Comparison of ENCODE assay signal across 13 cellular contexts in the genomic region with DNA sequence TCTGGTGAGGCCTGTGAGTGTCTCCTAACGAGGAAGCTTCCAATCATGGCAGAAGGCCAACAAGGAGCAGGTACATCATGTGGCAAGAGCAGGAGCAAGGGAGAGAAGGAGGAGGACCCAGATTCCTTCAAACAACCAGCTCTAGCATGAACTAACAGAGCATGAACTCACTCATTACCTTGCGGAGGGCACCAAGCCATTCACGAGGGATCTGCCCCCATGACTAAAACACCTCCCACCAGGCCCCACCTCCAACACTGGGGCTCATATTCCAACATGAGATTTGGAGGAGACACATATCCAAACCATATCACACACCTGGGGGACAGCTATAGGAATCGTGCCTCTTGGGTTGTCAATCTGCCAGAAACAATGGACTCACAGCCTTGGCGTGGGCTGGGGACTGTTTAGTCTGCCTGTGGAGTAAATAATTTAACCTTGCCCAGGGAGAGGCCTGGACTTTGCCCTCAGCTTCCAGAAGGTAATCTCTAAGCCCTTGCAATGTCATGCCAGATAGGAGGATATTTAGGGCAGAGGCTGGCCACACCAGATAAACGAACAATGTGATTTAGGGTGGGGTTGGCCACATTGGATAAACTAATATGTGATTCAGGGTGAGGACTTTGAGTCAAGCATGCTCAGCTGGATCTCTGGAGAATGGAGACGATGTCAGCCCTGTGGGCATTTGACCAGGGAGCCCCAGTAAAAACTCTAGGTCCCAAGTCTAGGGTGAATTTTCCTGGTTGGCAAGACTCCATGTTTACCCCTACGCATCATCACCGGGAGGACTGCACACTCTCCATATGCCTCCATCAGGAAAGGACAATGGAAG.
DNase-seq lines count a peak whose midpoint lies in the region; ATAC-seq and TF ChIP-seq lines count a peak whose summit lies in the region.
"Had no signal": no experiment of that assay in that cellular context is flagged by ENCODE, and none has a peak within 500 bp of the region (broad histone marks: within the 10 kb centered on the region; RNA-seq: fewer than 3 reads in every experiment).

No MANE protein-coding gene starts in this region.

- no peak for ATAC-seq in GM18517 (IDR thresholded peaks at IDR 0.05; ENCODE audit: unreplicated experiment)
- ATAC-seq in GM21825 (IDR thresholded peaks at IDR 0.05; ENCODE audit: unreplicated experiment) = no peak

- TF ChIP-seq CTCF in epithelial cell of esophagus (IDR thresholded peaks at IDR 0.05; ENCODE audit: insufficient read depth, low read depth, low read length, missing control alignments) = no peak

- no peaks in the 10 kb centered on the region for H3K27me3 ChIP-seq in mucosa of stomach (ENCODE audit: control insufficient read depth, insufficient read depth, low read length)
- H3K27me3 ChIP-seq: BLaER1 treated with 17β-estradiol and CSF1 and Interleukin-3, amounts not matched to agents 10 nM and 100 nM had no signal

- H3K4me1 ChIP-seq in mucosa of stomach (ENCODE audit: control insufficient read depth, insufficient read depth, low read length) = peaks cover 55% of the 10 kb centered on the region

- H3K4me3 ChIP-seq in epithelial cell of esophagus (ENCODE audit: low read length) (no peak overlapping the region), mucosa of stomach (ENCODE audit: low read length) (no peak overlapping the region)
- H3K4me3 ChIP-seq: BLaER1 treated with 17β-estradiol and CSF1 and Interleukin-3, amounts not matched to agents 10 nM and 100 nM had no signal

- H3K9me3 ChIP-seq in mucosa of stomach (ENCODE audit: control insufficient read depth, low read length) = no peaks in the 10 kb centered on the region
- H3K9me3 ChIP-seq: BLaER1 treated with 17β-estradiol and CSF1 and Interleukin-3, amounts not matched to agents 10 nM and 100 nM had no signal

- no peaks in the 10 kb centered on the region for H3K36me3 ChIP-seq in mucosa of stomach (ENCODE audit: control insufficient read depth, insufficient read depth, low read length)
- H3K36me3 ChIP-seq: BLaER1 treated with 17β-estradiol and CSF1 and Interleukin-3, amounts not matched to agents 10 nM and 100 nM had no signal

- DNase-seq in COLO829 (ENCODE audit: low spot score) (peak; percentile 90), NCI-H69 (lab: John Stamatoyannopoulos, UW) (peak; percentile 22), epithelial cell of esophagus (ENCODE audit: low read depth) (peak; percentile 30), activated gamma-delta T cell (lab: John Stamatoyannopoulos, UW) (no peak), retina (no peak)
- DNase-seq: activated CD4-positive, alpha-beta T cell treated with anti-CD3 and anti-CD28 coated beads, Interleukin-2, amount 50 U/mL, for 48 hours; HFFc6; KG1; NCI-H2107 had no signal

- peak overlapping the region; percentile 62 for H3K9ac ChIP-seq in mucosa of stomach (ENCODE audit: low read length)
- H3K9ac ChIP-seq: BLaER1 treated with 17β-estradiol and CSF1 and Interleukin-3, amounts not matched to agents 10 nM and 100 nM had no signal

Comparison
In these comparisons a context has a peak if more than half of its experiments do, and no peak if none do; other contexts are left out.
1. DNase-seq: peak in COLO829 (single experiment), NCI-H69 (single experiment) and epithelial cell of esophagus (single experiment); none in activated gamma-delta T cell (single experiment) and retina (single experiment).